Comparison of ENCODE assay signal across 19 cellular contexts in genomic region chr5:6578676-6579343, GRCh38. TPM values are rescaled to one million over a fixed set of nuclear protein-coding genes. Genes with fewer than 3 reads are reported as not detected.
DNase-seq lines count a peak whose midpoint lies in the region; FAIRE-seq and TF ChIP-seq lines count a peak whose summit lies in the region.
"Had no signal": no experiment of that assay in that cellular context is flagged by ENCODE, and none has a peak within 500 bp of the region (broad histone marks: within the 10 kb centered on the region; RNA-seq: fewer than 3 reads in every experiment).

No MANE protein-coding gene starts in this region.

- no peaks in the 10 kb centered on the region for H3K9me3 ChIP-seq in astrocyte (ENCODE audit: insufficient read depth, low read depth, low read length)
- no peaks in the 10 kb centered on the region for H3K9me3 ChIP-seq in osteoblast (ENCODE audit: low read depth, low read length)
- H3K9me3 ChIP-seq: A549 had no signal

- peaks cover 2% of the 10 kb centered on the region for H3K9me3 Mint-ChIP-seq in astrocyte (ENCODE audit: unreplicated experiment)
- H3K9me3 Mint-ChIP-seq: CD8-positive, alpha-beta T cell had no signal

- H3K36me3 Mint-ChIP-seq in astrocyte (ENCODE audit: low read depth, unreplicated experiment): no peaks in the 10 kb centered on the region
- H3K36me3 Mint-ChIP-seq: CD14-positive monocyte; CD8-positive, alpha-beta T cell had no signal

- H2AFZ ChIP-seq in astrocyte (ENCODE audit: low read depth, low read length): no peak overlapping the region
- peak overlapping the region; percentile 46 for H2AFZ ChIP-seq in osteoblast (ENCODE audit: low read length)

- no peak overlapping the region for H3K27ac ChIP-seq in astrocyte (ENCODE audit: low read depth, low read length)
- no peak overlapping the region for H3K27ac ChIP-seq in osteoblast (ENCODE audit: low read depth, low read length)
- H3K27ac ChIP-seq: A549 had no signal

- TF ChIP-seq CTCF in astrocyte (IDR thresholded peaks at IDR 0.05; ENCODE audit: insufficient read depth, low read depth, low read length) (no peak), fibroblast of the aortic adventitia (IDR thresholded peaks at IDR 0.05; ENCODE audit: insufficient read depth, low read length) (no peak), osteoblast (IDR thresholded peaks at IDR 0.05; ENCODE audit: extremely low read depth, low read depth, low read length) (no peak)

- H3K27me3 ChIP-seq in astrocyte (ENCODE audit: insufficient read depth, low read length) (peaks cover 16% of the 10 kb centered on the region), osteoblast (ENCODE audit: insufficient read depth, low read length) (peaks cover 17% of the 10 kb centered on the region)

- H3K36me3 ChIP-seq in astrocyte (ENCODE audit: insufficient read depth, low read length): no peaks in the 10 kb centered on the region
- no peaks in the 10 kb centered on the region for H3K36me3 ChIP-seq in osteoblast (ENCODE audit: insufficient read depth, low read length)

- peak; percentile 17 for DNase-seq in A172 (ENCODE audit: low spot score)
- DNase-seq in astrocyte (ENCODE audit: low read depth): peak; percentile 77
- DNase-seq in fibroblast of the aortic adventitia (ENCODE audit: low read depth): peak; percentile 51
- peak; percentile 56 for DNase-seq in osteoblast (ENCODE audit: insufficient read length, low spot score, missing footprints)
- DNase-seq in NCI-H1694 treated with DMSO at 0.1 percent for 48 hours (lab: John Stamatoyannopoulos, UW): no peak
- no peak for DNase-seq in NCI-H524 (lab: John Stamatoyannopoulos, UW)
- DNase-seq in NCI-H82 treated with DMSO at 0.1 percent for 48 hours (lab: John Stamatoyannopoulos, UW; ENCODE audit: unreplicated experiment): no peak
- DNase-seq: CD8-positive, alpha-beta T cell; COR-L47; DMS153; DMS79 treated with DMSO at 0.1 percent for 48 hours; EL; GOT3; H9 had no signal

- H3K9ac ChIP-seq in astrocyte (ENCODE audit: low read length): no peak overlapping the region

- H3K4me3 Mint-ChIP-seq in astrocyte (ENCODE audit: unreplicated experiment): no peak overlapping the region
- H3K4me3 Mint-ChIP-seq: CD8-positive, alpha-beta T cell; H9 had no signal

- no peaks in the 10 kb centered on the region for H3K79me2 ChIP-seq in astrocyte (ENCODE audit: insufficient read depth, low read length)
- H3K79me2 ChIP-seq in osteoblast (ENCODE audit: insufficient read depth, low read length): no peaks in the 10 kb centered on the region

- H3K4me3 ChIP-seq in astrocyte (ENCODE audit: insufficient read depth, low read depth, low read length) (no peak overlapping the region), fibroblast of the aortic adventitia (ENCODE audit: low read depth, low read length) (no peak overlapping the region), osteoblast (ENCODE audit: insufficient read depth, low read length) (no peak overlapping the region)
- H3K4me3 ChIP-seq: A549 had no signal

- H3K4me2 ChIP-seq in astrocyte (ENCODE audit: low read length) (no peak overlapping the region), osteoblast (ENCODE audit: insufficient read depth, low read length) (peak overlapping the region; percentile 57)
- H3K4me2 ChIP-seq: A549 had no signal

- peaks cover 9% of the 10 kb centered on the region for H3K4me1 ChIP-seq in astrocyte (ENCODE audit: insufficient read depth, low read length)
- peaks cover 33% of the 10 kb centered on the region for H3K4me1 ChIP-seq in osteoblast (ENCODE audit: insufficient read depth, low read length)
- H3K4me1 ChIP-seq: A549 had no signal

- no peak overlapping the region for H3K27ac Mint-ChIP-seq in astrocyte (ENCODE audit: unreplicated experiment)
- H3K27ac Mint-ChIP-seq: CD14-positive monocyte; CD8-positive, alpha-beta T cell; H9 had no signal

- no peaks in the 10 kb centered on the region for H4K20me1 ChIP-seq in astrocyte (ENCODE audit: insufficient read depth, low read length)
- H4K20me1 ChIP-seq in osteoblast (ENCODE audit: insufficient read depth, low read length): no peaks in the 10 kb centered on the region

- H3K4me1 Mint-ChIP-seq in astrocyte (ENCODE audit: low read depth, unreplicated experiment): no peaks in the 10 kb centered on the region
- H3K4me1 Mint-ChIP-seq: CD14-positive monocyte had no signal

- peaks cover 42% of the 10 kb centered on the region for H3K27me3 Mint-ChIP-seq in astrocyte (ENCODE audit: low read depth, unreplicated experiment)

- no peak for FAIRE-seq in astrocyte (lab: Jason Lieb, UNC)
- FAIRE-seq: A549, D721Med, G401.6, GM12891 had no signal

RNA-seq across cellular contexts. Expression of gene NSUN2, which starts 54.0 kb away (rescaled TPM):
- 78.1 and 95.3 TPM in 2 replicates for total RNA-seq in A172 (2014; rRNA removed; shearing (Covaris generic))
- 71.5 and 78.8 TPM in 2 replicates for total RNA-seq in astrocyte
- total RNA-seq in fibroblast of the aortic adventitia (ENCODE audit: low replicate concordance): 27.4 and 29.0 TPM in 2 replicates
- total RNA-seq in osteoblast: 32.7 and 39.4 TPM in 2 replicates

RNA-seq across cellular contexts. Expression of gene SRD5A1, which starts 54.4 kb away (rescaled TPM):
- total RNA-seq in A172 (2014; rRNA removed; shearing (Covaris generic)): 51.3 and 62.8 TPM in 2 replicates
- total RNA-seq in astrocyte: 27.6 and 30.6 TPM in 2 replicates
- total RNA-seq in fibroblast of the aortic adventitia (ENCODE audit: low replicate concordance): 5.1 and 12.0 TPM in 2 replicates
- 8.8 and 9.4 TPM in 2 replicates for total RNA-seq in osteoblast

Comparison
In these comparisons a context has a peak if more than half of its experiments do, and no peak if none do; other contexts are left out.
1. DNase-seq: peak in A172 (single experiment), astrocyte (single experiment), fibroblast of the aortic adventitia (single experiment) and osteoblast (single experiment); none in NCI-H1694 treated with DMSO at 0.1 percent for 48 hours (single experiment), NCI-H524 (0 of 2) and NCI-H82 treated with DMSO at 0.1 percent for 48 hours (single experiment).